Comparison of ENCODE assay signal across 12 cellular contexts in genomic region chr4:183600189-183600685, GRCh38. TPM values are rescaled to one million over a fixed set of nuclear protein-coding genes. Genes with fewer than 3 reads are reported as not detected.
A peak's percentile ranks its signal among the peaks of the same experiment; 100 is the strongest.
DNase-seq lines count a peak whose midpoint lies in the region.
"Had no signal": no experiment of that assay in that cellular context is flagged by ENCODE, and none has a peak within 500 bp of the region (broad histone marks: within the 10 kb centered on the region; RNA-seq: fewer than 3 reads in every experiment).

No MANE protein-coding gene starts in this region.

- H3K4me2 ChIP-seq in mesenchymal stem cell (ENCODE audit: low read length, poor library complexity, severe bottlenecking), result no peak overlapping the region

- H2BK5ac ChIP-seq in mesenchymal stem cell (ENCODE audit: low read depth, low read length, poor library complexity, severe bottlenecking), result no peak overlapping the region

- no peak overlapping the region for H3K4me3 ChIP-seq in mesenchymal stem cell (ENCODE audit: insufficient read depth in 1 of 2, low read depth in 1 of 2, low read length in 2 of 2)
- H3K4me3 ChIP-seq: mucosa of descending colon had no signal

- no peak overlapping the region for H3K9ac ChIP-seq in mesenchymal stem cell (ENCODE audit: low read length)

- no peak overlapping the region for H2BK120ac ChIP-seq in mesenchymal stem cell (ENCODE audit: low read depth, low read length)

- H3K27me3 ChIP-seq in mesenchymal stem cell (ENCODE audit: control insufficient read depth in 1 of 2, insufficient read depth in 1 of 2, low read length in 2 of 2), result no peaks in the 10 kb centered on the region

- no peak overlapping the region for H4K8ac ChIP-seq in mesenchymal stem cell (ENCODE audit: low read length)

- no peak overlapping the region for H3K14ac ChIP-seq in mesenchymal stem cell (ENCODE audit: low read length in 2 of 2)

- no peak overlapping the region for H2AFZ ChIP-seq in mesenchymal stem cell (ENCODE audit: low read depth, low read length)

- no peak overlapping the region for H2BK15ac ChIP-seq in mesenchymal stem cell (ENCODE audit: low read depth, poor library complexity, severe bottlenecking)

- no peak overlapping the region for H2AK5ac ChIP-seq in mesenchymal stem cell (ENCODE audit: low read length, severe bottlenecking)

- peaks cover 2% of the 10 kb centered on the region for H3K4me1 ChIP-seq in mesenchymal stem cell (ENCODE audit: control insufficient read depth, insufficient read depth, low read depth, low read length)

- no peaks in the 10 kb centered on the region for H3K36me3 ChIP-seq in mesenchymal stem cell (ENCODE audit: control insufficient read depth in 1 of 2, insufficient read depth in 2 of 2, low read depth in 1 of 2, low read length in 2 of 2)

- H3K27ac ChIP-seq in mesenchymal stem cell (ENCODE audit: low read length, poor library complexity, severe bottlenecking), result no peak overlapping the region

- no peak overlapping the region for H2BK12ac ChIP-seq in mesenchymal stem cell (ENCODE audit: low read length in 2 of 2)

- no peak overlapping the region for H3K23ac ChIP-seq in mesenchymal stem cell (ENCODE audit: low read length in 2 of 2)

- no peaks in the 10 kb centered on the region for H3K9me3 ChIP-seq in mesenchymal stem cell (ENCODE audit: control insufficient read depth, low read length)
- H3K9me3 ChIP-seq: mucosa of descending colon had no signal

- no peak overlapping the region for H3K18ac ChIP-seq in mesenchymal stem cell (ENCODE audit: low read depth in 1 of 2, low read length in 2 of 2)

- no peak overlapping the region for H4K91ac ChIP-seq in mesenchymal stem cell (ENCODE audit: low read length)

- no peaks in the 10 kb centered on the region for H3K79me1 ChIP-seq in mesenchymal stem cell (replicated peaks; ENCODE audit: low read length, poor library complexity, severe bottlenecking)

- H3K4ac ChIP-seq in mesenchymal stem cell (ENCODE audit: low read depth in 1 of 2, low read length in 2 of 2), result no peak overlapping the region

- DNase-seq in DMS 273 (lab: John Stamatoyannopoulos, UW; ENCODE audit: unreplicated experiment) (peak; percentile 48), DMS 273 treated with DMSO at 0.1 percent for 48 hours (lab: John Stamatoyannopoulos, UW) (no peak), HT1080 (ENCODE audit: low read depth) (peak; percentile 8), astrocyte of the hippocampus (ENCODE audit: low read depth, low spot score) (peak; percentile 11), mesenchymal stem cell (peak; percentile 24), Ammon's horn (ENCODE audit: low spot score) (no peak), DMS79 treated with DMSO at 0.1 percent for 48 hours (lab: John Stamatoyannopoulos, UW) (no peak), NCI-H446 (lab: John Stamatoyannopoulos, UW) (no peak)
- DNase-seq: 8988T, cortex of kidney, NCI-H2227 treated with DMSO at 0.1 percent for 48 hours had no signal

- 96% methylated on average over 2 of the region's 3 CpGs for WGBS in mesenchymal stem cell

RNA-seq across cellular contexts. Expression of gene RWDD4, which starts 58.7 kb away (rescaled TPM):
- total RNA-seq in HT1080 (2014; rRNA removed; shearing (Covaris generic)), result 31.0 and 37.9 TPM in 2 replicates
- 37.9 and 40.7 TPM in 2 replicates for polyA plus RNA-seq in HT1080 (2015; cell fraction: cytosol; rRNA removed)
- 14.2 and 16.1 TPM in 2 replicates for polyA plus RNA-seq in HT1080 (2015; cell fraction: nucleus; rRNA removed)
- polyA plus RNA-seq in mesenchymal stem cell (2013, experiment 1 of 2), result 28.1 TPM
- 31.0 TPM for polyA plus RNA-seq in mesenchymal stem cell (2013, experiment 2 of 2)

RNA-seq across cellular contexts. Expression of gene TRAPPC11, which starts 58.9 kb away (rescaled TPM):
- 15.4 and 18.9 TPM in 2 replicates for total RNA-seq in HT1080 (2014; rRNA removed; shearing (Covaris generic))
- polyA plus RNA-seq in HT1080 (2015; cell fraction: cytosol; rRNA removed), result 14.0 and 19.6 TPM in 2 replicates
- polyA plus RNA-seq in HT1080 (2015; cell fraction: nucleus; rRNA removed), result 47.7 and 57.9 TPM in 2 replicates
- 19.3 TPM for polyA plus RNA-seq in mesenchymal stem cell (2013, experiment 1 of 2)
- polyA plus RNA-seq in mesenchymal stem cell (2013, experiment 2 of 2), result 19.4 TPM

Comparison
In these comparisons a context has a peak if more than half of its experiments do, and no peak if none do; other contexts are left out.
1. DNase-seq: peak in DMS 273 (single experiment), HT1080 (single experiment), astrocyte of the hippocampus (single experiment) and mesenchymal stem cell (single experiment); none in DMS 273 treated with DMSO at 0.1 percent for 48 hours (single experiment), Ammon's horn (single experiment), DMS79 treated with DMSO at 0.1 percent for 48 hours (single experiment) and NCI-H446 (0 of 2).